In the genomic region with DNA sequence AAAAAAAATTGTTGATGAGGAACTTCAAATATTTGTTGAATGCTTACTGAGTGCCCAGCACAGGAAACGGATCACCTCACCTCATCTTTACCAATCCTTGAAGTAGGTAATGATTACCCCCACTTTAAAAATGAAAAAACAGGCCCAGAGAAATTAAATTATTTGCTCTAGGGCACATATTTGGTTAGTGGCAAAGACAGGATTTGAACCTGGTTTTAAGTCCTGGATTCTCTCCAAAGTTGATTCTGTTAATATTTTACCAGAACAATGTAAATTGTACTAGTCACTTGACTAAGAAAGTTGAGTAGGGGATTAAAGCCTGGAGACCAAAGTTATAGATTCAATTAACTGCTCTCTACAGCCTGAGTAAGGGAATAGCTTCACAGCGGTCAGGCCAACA, we compare ENCODE assay signal across 9 cellular contexts.
DNase-seq lines count a peak whose midpoint lies in the region; ATAC-seq lines count a peak whose summit lies in the region.
"Had no signal": no experiment of that assay in that cellular context is flagged by ENCODE, and none has a peak within 500 bp of the region (broad histone marks: within the 10 kb centered on the region; RNA-seq: fewer than 3 reads in every experiment).

No MANE protein-coding gene starts in this region.

- no peak overlapping the region for H3K27ac Mint-ChIP-seq in activated T-helper 1 cell treated with anti-CD3 and anti-CD28 coated beads, Interleukin-12 subunit alpha, Interleukin-12 subunit beta, Interleukin-2, Interleukin-4 antibody, amounts not matched to agents 30 ng/mL and 10 ng/mL and 1 ng/mL, durations not matched to agents 14 hours and 24 hours and 36 hours
- H3K27ac Mint-ChIP-seq in memory B cell = peak overlapping the region; percentile 93

- H3K27me3 Mint-ChIP-seq in activated T-helper 1 cell treated with anti-CD3 and anti-CD28 coated beads, Interleukin-12 subunit alpha, Interleukin-12 subunit beta, Interleukin-2, Interleukin-4 antibody, amounts not matched to agents 30 ng/mL and 10 ng/mL and 1 ng/mL, durations not matched to agents 14 hours and 24 hours and 36 hours (ENCODE audit: insufficient read depth) = peaks cover 6% of the 10 kb centered on the region
- H3K27me3 Mint-ChIP-seq in memory B cell = peaks cover 9% of the 10 kb centered on the region

- ATAC-seq in GM21619 (IDR thresholded peaks at IDR 0.05; ENCODE audit: unreplicated experiment) = peak; percentile 0
- ATAC-seq in memory B cell (ENCODE audit: low read depth) = no peak

- peak overlapping the region; percentile 70 for H3K4me3 Mint-ChIP-seq in activated T-helper 1 cell treated with anti-CD3 and anti-CD28 coated beads, Interleukin-12 subunit alpha, Interleukin-12 subunit beta, Interleukin-2, Interleukin-4 antibody, amounts not matched to agents 30 ng/mL and 10 ng/mL and 1 ng/mL, durations not matched to agents 14 hours and 24 hours and 36 hours
- no peak overlapping the region for H3K4me3 Mint-ChIP-seq in memory B cell

- H3K4me1 Mint-ChIP-seq in activated T-helper 1 cell treated with anti-CD3 and anti-CD28 coated beads, Interleukin-12 subunit alpha, Interleukin-12 subunit beta, Interleukin-2, Interleukin-4 antibody, amounts not matched to agents 30 ng/mL and 10 ng/mL and 1 ng/mL, durations not matched to agents 14 hours and 24 hours and 36 hours (ENCODE audit: low read depth) = peaks cover 22% of the 10 kb centered on the region
- H3K4me1 Mint-ChIP-seq in memory B cell = peaks cover 19% of the 10 kb centered on the region

- intact Hi-C loops in activated T-helper 1 cell treated with anti-CD3 and anti-CD28 coated beads, Interleukin-12 subunit alpha, Interleukin-12 subunit beta, Interleukin-2, Interleukin-4 antibody, amounts not matched to agents 30 ng/mL and 10 ng/mL and 1 ng/mL, durations not matched to agents 14 hours and 24 hours and 36 hours (cut with micrococcal nuclease) = loop anchor here (2.0 kb wide), 1 partner anchor 463 kb away; no protein-coding TSS in a partner anchor

- DNase-seq in DMS53 (lab: John Stamatoyannopoulos, UW) (peak; percentile 90), memory B cell (ENCODE audit: low spot score in 2 of 2) (no peak), CD1c-positive myeloid dendritic cell (ENCODE audit: extremely low spot score) (no peak), SW 1271 (lab: John Stamatoyannopoulos, UW) (no peak)
- DNase-seq in activated T-helper 1 cell treated with anti-CD3 and anti-CD28 coated beads, Interleukin-12 subunit alpha, Interleukin-12 subunit beta, Interleukin-2, Interleukin-4 antibody, amounts not matched to agents 30 ng/mL and 10 ng/mL and 1 ng/mL, durations not matched to agents 14 hours and 24 hours and 36 hours (ENCODE audit: low spot score) = no peak
- no peak for DNase-seq in stimulated activated naive CD4-positive, alpha-beta T cell (lab: John Stamatoyannopoulos, UW)
- no peak for DNase-seq in activated CD4-positive, CD25-positive, alpha-beta regulatory T cell treated with anti-CD3 and anti-CD28 coated beads, Interleukin-2, amount 50 U/mL, for 72 hours
- DNase-seq: NCI-H2171 treated with DMSO at 0.1 percent for 48 hours had no signal

- no peaks in the 10 kb centered on the region for H3K9me3 Mint-ChIP-seq in activated T-helper 1 cell treated with anti-CD3 and anti-CD28 coated beads, Interleukin-12 subunit alpha, Interleukin-12 subunit beta, Interleukin-2, Interleukin-4 antibody, amounts not matched to agents 30 ng/mL and 10 ng/mL and 1 ng/mL, durations not matched to agents 14 hours and 24 hours and 36 hours
- H3K9me3 Mint-ChIP-seq in memory B cell = no peaks in the 10 kb centered on the region

- no peaks in the 10 kb centered on the region for H3K36me3 Mint-ChIP-seq in activated T-helper 1 cell treated with anti-CD3 and anti-CD28 coated beads, Interleukin-12 subunit alpha, Interleukin-12 subunit beta, Interleukin-2, Interleukin-4 antibody, amounts not matched to agents 30 ng/mL and 10 ng/mL and 1 ng/mL, durations not matched to agents 14 hours and 24 hours and 36 hours (ENCODE audit: low read depth)
- peaks cover 4% of the 10 kb centered on the region for H3K36me3 Mint-ChIP-seq in memory B cell
